1 cellular context compared by ENCODE assay signal in the genomic region with DNA sequence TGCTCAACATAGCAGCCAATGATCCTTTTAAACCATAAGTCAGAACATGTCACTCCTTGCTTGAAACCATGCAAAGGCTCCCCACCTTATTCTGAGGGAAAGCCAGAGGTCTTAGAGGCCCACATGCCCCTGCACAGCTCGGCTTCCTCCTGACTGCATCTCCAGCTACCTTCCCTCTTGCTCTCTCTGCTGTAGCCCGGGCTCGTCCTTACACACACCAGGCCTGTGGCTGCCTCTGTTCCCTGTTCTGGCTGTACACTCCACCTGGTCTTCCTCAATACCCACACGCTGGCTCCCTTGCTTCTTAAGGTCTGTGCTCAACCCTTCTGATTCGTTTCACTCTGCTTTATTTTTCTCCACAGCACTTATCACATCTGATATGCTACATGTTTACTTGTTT.
TF ChIP-seq lines count a peak whose summit lies in the region.

No MANE protein-coding gene starts in this region.

TF ChIP-seq in HepG2, 621 proteins besides CTCF, POLR2A, EP300 and RAD21 (continued from another document):
- TF ChIP-seq RAD51 (IDR thresholded peaks at IDR 0.05; ENCODE audit: borderline replicate concordance) (no peak), POLR2AphosphoS5 (IDR thresholded peaks at IDR 0.05; ENCODE audit: low read depth, low read length) (no peak), ZNF280B (CRISPR knock-in tag; IDR thresholded peaks at IDR 0.05; ENCODE audit: borderline replicate concordance) (no peak), ZNF136 (CRISPR knock-in tag; IDR thresholded peaks at IDR 0.05; ENCODE audit: low read depth) (no peak), ZNF143 (CRISPR knock-in tag; IDR thresholded peaks at IDR 0.05) (no peak), SP2 (CRISPR knock-in tag; IDR thresholded peaks at IDR 0.05) (no peak), NFRKB (IDR thresholded peaks at IDR 0.05) (no peak)
